In genomic region chr10:95567903-95568630, GRCh38 we compare ENCODE assay signal across 22 cellular contexts. TPM values are rescaled to one million over a fixed set of nuclear protein-coding genes. Genes with fewer than 3 reads are reported as not detected.
DNase-seq lines count a peak whose midpoint lies in the region; ATAC-seq and TF ChIP-seq lines count a peak whose summit lies in the region.
"Had no signal": no experiment of that assay in that cellular context is flagged by ENCODE, and none has a peak within 500 bp of the region (broad histone marks: within the 10 kb centered on the region; RNA-seq: fewer than 3 reads in every experiment).

No MANE protein-coding gene starts in this region.

- H2BK20ac ChIP-seq in H9 (ENCODE audit: low read depth, low read length, poor library complexity, severe bottlenecking): no peak overlapping the region

- H3K27me3 ChIP-seq in stomach smooth muscle (ENCODE audit: control insufficient read depth in 1 of 2, insufficient read depth in 2 of 2, low read length in 2 of 2) (no peaks in the 10 kb centered on the region), H9 (ENCODE audit: insufficient read depth, low read length) (no peaks in the 10 kb centered on the region)
- H3K27me3 ChIP-seq: BLaER1, upper lobe of right lung had no signal

- H3K9me3 ChIP-seq in stomach smooth muscle (ENCODE audit: control insufficient read depth in 2 of 2, low read length in 2 of 2) (no peaks in the 10 kb centered on the region), H9 (ENCODE audit: control insufficient read depth, low read depth, low read length) (no peaks in the 10 kb centered on the region)
- H3K9me3 ChIP-seq: BLaER1, SK-N-SH, upper lobe of right lung had no signal

- H3K4me3 ChIP-seq in stomach smooth muscle (ENCODE audit: low read length in 2 of 2): no peak overlapping the region
- H3K4me3 ChIP-seq: BLaER1, upper lobe of right lung had no signal

- H4K20me1 ChIP-seq in H9 (ENCODE audit: control insufficient read depth, insufficient read depth, insufficient read length): no peaks in the 10 kb centered on the region
- H4K20me1 ChIP-seq: BLaER1 had no signal

- H3K4me1 Mint-ChIP-seq in glutamatergic neuron (ENCODE audit: low read depth, unreplicated experiment) (peaks cover 13% of the 10 kb centered on the region), H9 (peaks cover 0 to 13% of the 10 kb centered on the region in 2 experiments; a peak in 2 of 4 replicates)
- H3K4me1 Mint-ChIP-seq: activated naive CD4-positive, alpha-beta T cell treated with anti-CD3 and anti-CD28 coated beads, Interleukin-2, amount 10 ng/mL, durations not matched to agents 7 days and 5 days; naive thymus-derived CD8-positive, alpha-beta T cell had no signal

- H3K56ac ChIP-seq in H9 (ENCODE audit: insufficient read length, low read depth, low read length): no peak overlapping the region

- H3K4me3 Mint-ChIP-seq in glutamatergic neuron (ENCODE audit: unreplicated experiment): peak overlapping the region; percentile 1
- no peak overlapping the region for H3K4me3 Mint-ChIP-seq in H9
- H3K4me3 Mint-ChIP-seq: activated naive CD4-positive, alpha-beta T cell treated with anti-CD3 and anti-CD28 coated beads, Interleukin-2, amount 10 ng/mL, durations not matched to agents 7 days and 5 days; naive thymus-derived CD8-positive, alpha-beta T cell had no signal

- H2BK15ac ChIP-seq in H9 (ENCODE audit: low read depth, low read length): no peak overlapping the region

- H4K91ac ChIP-seq in H9 (ENCODE audit: insufficient read length, low read depth, low read length): no peak overlapping the region

- no peak overlapping the region for H3K4me2 ChIP-seq in H9 (ENCODE audit: insufficient read depth, insufficient read length, low read length)
- H3K4me2 ChIP-seq: BLaER1, SK-N-SH had no signal

- no peak overlapping the region for H2BK12ac ChIP-seq in H9 (ENCODE audit: insufficient read length, low read depth, low read length)

- no peak overlapping the region for H2BK120ac ChIP-seq in H9 (ENCODE audit: low read depth, low read length, poor library complexity, severe bottlenecking)

- no peak overlapping the region for H3K18ac ChIP-seq in H9 (ENCODE audit: insufficient read length, low read depth, low read length)

- no peak overlapping the region for H3K14ac ChIP-seq in H9 (ENCODE audit: insufficient read depth, low read length)

- no peak overlapping the region for H3T11ph ChIP-seq in H9 (ENCODE audit: low read length)

- no peaks in the 10 kb centered on the region for H3K36me3 ChIP-seq in stomach smooth muscle (ENCODE audit: control insufficient read depth in 2 of 2, insufficient read depth in 2 of 2, low read length in 2 of 2)
- H3K36me3 ChIP-seq: BLaER1, upper lobe of right lung had no signal

- H3K23ac ChIP-seq in H9 (ENCODE audit: insufficient read length, low read depth, low read length): no peak overlapping the region

- WGBS in H9 (ENCODE audit: extremely low coverage, insufficient read length, low lambda C conversion rate): no CpG with 5 or more reads among the region's 5 CpGs

- H3K9me3 Mint-ChIP-seq in glutamatergic neuron (ENCODE audit: unreplicated experiment): no peaks in the 10 kb centered on the region
- no peaks in the 10 kb centered on the region for H3K9me3 Mint-ChIP-seq in H9
- H3K9me3 Mint-ChIP-seq: activated naive CD4-positive, alpha-beta T cell treated with anti-CD3 and anti-CD28 coated beads, Interleukin-2, amount 10 ng/mL, durations not matched to agents 7 days and 5 days; naive thymus-derived CD8-positive, alpha-beta T cell had no signal

- H3K27ac ChIP-seq in stomach smooth muscle (ENCODE audit: low read length) (peak overlapping the region; percentile 33), H9 (ENCODE audit: insufficient read length, low read depth, low read length) (no peak overlapping the region)
- H3K27ac ChIP-seq: BLaER1, upper lobe of right lung had no signal

- no peaks in the 10 kb centered on the region for H3K79me1 ChIP-seq in H9 (ENCODE audit: insufficient read depth, low read depth, low read length, poor library complexity, severe bottlenecking)

- no peaks in the 10 kb centered on the region for H3K79me2 ChIP-seq in H9 (ENCODE audit: insufficient read depth, low read length)

- no peak overlapping the region for H2AK5ac ChIP-seq in H9 (ENCODE audit: insufficient read length, low read length)

- DNase-seq in DMS53 (lab: John Stamatoyannopoulos, UW) (peak; percentile 30), DMS53 treated with DMSO at 0.1 percent for 48 hours (lab: John Stamatoyannopoulos, UW; ENCODE audit: unreplicated experiment) (no peak), SK-N-DZ (ENCODE audit: low spot score) (peak; percentile 21), glutamatergic neuron (no peak), H9 (no peak), NCI-H446 treated with DMSO at 0.1 percent for 48 hours (lab: John Stamatoyannopoulos, UW) (no peak)
- DNase-seq: 8988T; activated CD4-positive, alpha-beta T cell treated with anti-CD3 and anti-CD28 coated beads, Interleukin-2, amount 50 U/mL, for 1 hour; activated naive CD4-positive, alpha-beta T cell treated with anti-CD3 and anti-CD28 coated beads, Interleukin-2, amount 10 ng/mL, durations not matched to agents 7 days and 5 days; activated T-cell treated with anti-CD3 and anti-CD28 coated beads for 4 hours; H7; naive thymus-derived CD8-positive, alpha-beta T cell; NCI-H1694 treated with DMSO at 0.1 percent for 48 hours; NCI-H526 treated with DMSO at 0.1 percent for 48 hours; retina; SK-N-SH; stimulated activated naive CD8-positive, alpha-beta T cell treated with anti-CD3 and anti-CD28 coated beads, Interleukin-15, Interleukin-2, amounts not matched to agents 100 U/mL and 50 U/mL, for 24 hours; upper lobe of right lung had no signal

- H2AFZ ChIP-seq in H9 (ENCODE audit: low read length): no peak overlapping the region

- peaks cover 36% of the 10 kb centered on the region for H3K4me1 ChIP-seq in stomach smooth muscle (ENCODE audit: control insufficient read depth, insufficient read depth, low read length)
- H3K4me1 ChIP-seq in H9 (ENCODE audit: insufficient read depth, low read length): no peaks in the 10 kb centered on the region
- H3K4me1 ChIP-seq: BLaER1, upper lobe of right lung had no signal

- TF ChIP-seq CTCF in glutamatergic neuron (IDR thresholded peaks at IDR 0.05; ENCODE audit: partially characterized antibody, unreplicated experiment) (no peak), H9 (conservative IDR thresholded peaks at IDR 0.05) (no peak)

- H3K9ac ChIP-seq in stomach smooth muscle (ENCODE audit: low read length in 2 of 2): peak overlapping the region; percentile 5 to 30
- no peak overlapping the region for H3K9ac ChIP-seq in H9 (ENCODE audit: extremely low read depth, insufficient read length, low read length)
- H3K9ac ChIP-seq: BLaER1, SK-N-SH had no signal

- H2BK5ac ChIP-seq in H9 (ENCODE audit: insufficient read length, low read length): no peak overlapping the region

- H4K5ac ChIP-seq in H9 (ENCODE audit: insufficient read length, low read depth, low read length): no peak overlapping the region

- no peak overlapping the region for H4K8ac ChIP-seq in H9 (replicated peaks; ENCODE audit: insufficient read length, low read depth, low read length)

- H3K27ac Mint-ChIP-seq in glutamatergic neuron (ENCODE audit: unreplicated experiment) (no peak overlapping the region), H9 (no peak overlapping the region; a peak in 1 of 7 replicates)
- H3K27ac Mint-ChIP-seq: activated naive CD4-positive, alpha-beta T cell treated with anti-CD3 and anti-CD28 coated beads, Interleukin-2, amount 10 ng/mL, durations not matched to agents 7 days and 5 days; naive thymus-derived CD8-positive, alpha-beta T cell had no signal

- no peaks in the 10 kb centered on the region for H3K23me2 ChIP-seq in H9 (ENCODE audit: insufficient read length, low read depth, low read length, poor library complexity, severe bottlenecking)

- no peaks in the 10 kb centered on the region for H3K36me3 Mint-ChIP-seq in glutamatergic neuron (ENCODE audit: unreplicated experiment)
- H3K36me3 Mint-ChIP-seq in H9 (ENCODE audit: insufficient read depth in 1 of 3, low read depth in 3 of 3): no peaks in the 10 kb centered on the region
- H3K36me3 Mint-ChIP-seq: activated naive CD4-positive, alpha-beta T cell treated with anti-CD3 and anti-CD28 coated beads, Interleukin-2, amount 10 ng/mL, durations not matched to agents 7 days and 5 days; naive thymus-derived CD8-positive, alpha-beta T cell had no signal

- ATAC-seq in HG02973 (IDR thresholded peaks at IDR 0.05; ENCODE audit: unreplicated experiment): no peak
- ATAC-seq: naive thymus-derived CD8-positive, alpha-beta T cell; Panc1; stimulated activated naive CD8-positive, alpha-beta T cell treated with anti-CD3 and anti-CD28 coated beads, Interleukin-15, Interleukin-2, amounts not matched to agents 100 U/mL and 50 U/mL, for 24 hours; upper lobe of right lung had no signal

- H3K4ac ChIP-seq in H9 (ENCODE audit: low read depth, low read length): no peak overlapping the region

- H3K27me3 Mint-ChIP-seq in glutamatergic neuron (ENCODE audit: unreplicated experiment) (peaks cover 1% of the 10 kb centered on the region), H9 (ENCODE audit: low read depth) (no peaks in the 10 kb centered on the region; the same call in 1 of the 2 replicates)

RNA-seq across cellular contexts. Expression of gene SORBS1, which starts 6.9 kb away (rescaled TPM):
- 11.6 and 14.4 TPM in 2 replicates for polyA plus RNA-seq in SK-N-DZ (2014; cell fraction: cytosol; rRNA removed)
- 13.0 and 21.5 TPM in 2 replicates for polyA plus RNA-seq in SK-N-DZ (2014; cell fraction: nucleus; rRNA removed)
- total RNA-seq in glutamatergic neuron (ENCODE audit: unreplicated experiment) (221 TPM), H9 (2021) (21.5 and 24.3 TPM in 2 replicates)

Comparison
In these comparisons a context has a peak if more than half of its experiments do, and no peak if none do; other contexts are left out.
1. DNase-seq: peak in DMS53 (single experiment) and SK-N-DZ (single experiment); none in DMS53 treated with DMSO at 0.1 percent for 48 hours (single experiment), glutamatergic neuron (single experiment), H9 (single experiment) and NCI-H446 treated with DMSO at 0.1 percent for 48 hours (single experiment).